Comparison of ENCODE assay signal across 1 cellular context in genomic region chr14:100778078-100778927, GRCh38.
TF ChIP-seq lines count a peak whose summit lies in the region.

No MANE protein-coding gene starts in this region.

TF ChIP-seq in GM12878, 131 proteins besides CTCF, POLR2A, EP300 and RAD21:
- TF ChIP-seq MXI1 (IDR thresholded peaks at IDR 0.05; ENCODE audit: low read depth, low read length) = no peak
- no peak for TF ChIP-seq NRF1 (conservative IDR thresholded peaks at IDR 0.05; ENCODE audit: low read depth, low read length)
- no peak for TF ChIP-seq ZNF24 (IDR thresholded peaks at IDR 0.05)
- TF ChIP-seq TAF1 (IDR thresholded peaks at IDR 0.05; ENCODE audit: borderline replicate concordance, low read depth, low read length) = no peak
- TF ChIP-seq E4F1 (IDR thresholded peaks at IDR 0.05; ENCODE audit: borderline replicate concordance, partially characterized antibody) = no peak
- TF ChIP-seq NFIC (IDR thresholded peaks at IDR 0.05; ENCODE audit: low read depth, low read length) = no peak
- TF ChIP-seq JUNB (IDR thresholded peaks at IDR 0.05) = no peak
- TF ChIP-seq ESRRA (IDR thresholded peaks at IDR 0.05; ENCODE audit: low read length) = no peak
- no peak for TF ChIP-seq SUPT20H (IDR thresholded peaks at IDR 0.05; ENCODE audit: borderline replicate concordance, control insufficient read depth, low read depth, low read length)
